ENCODE assay signal across 14 cellular contexts in genomic region chr21:43585514-43585913, GRCh38.
DNase-seq lines count a peak whose midpoint lies in the region; ATAC-seq and TF ChIP-seq lines count a peak whose summit lies in the region.
"Had no signal": no experiment of that assay in that cellular context is flagged by ENCODE, and none has a peak within 500 bp of the region (broad histone marks: within the 10 kb centered on the region; RNA-seq: fewer than 3 reads in every experiment).

No MANE protein-coding gene starts in this region.

- H3K9me3 ChIP-seq in Caco-2 (no peaks in the 10 kb centered on the region), gastrocnemius medialis (no peaks in the 10 kb centered on the region)

- peak overlapping the region; percentile 97 for H3K27ac Mint-ChIP-seq in Caco-2 (ENCODE audit: unreplicated experiment)
- peak overlapping the region; percentile 96 for H3K27ac Mint-ChIP-seq in MCF 10A (ENCODE audit: low read depth, unreplicated experiment)
- H3K27ac Mint-ChIP-seq: B cell; natural killer cell; stimulated activated naive CD8-positive, alpha-beta T cell treated with anti-CD3 and anti-CD28 coated beads, Interleukin-15, Interleukin-2, amounts not matched to agents 100 ng/mL and 50 ng/mL, for 24 hours had no signal

- H3K36me3 ChIP-seq in Caco-2 (ENCODE audit: control insufficient read depth, insufficient read depth, low read length) (no peaks in the 10 kb centered on the region), gastrocnemius medialis (no peaks in the 10 kb centered on the region)

- H3K36me3 Mint-ChIP-seq in Caco-2 (ENCODE audit: insufficient read depth, unreplicated experiment) (peaks cover 7% of the 10 kb centered on the region), MCF 10A (ENCODE audit: insufficient read depth, unreplicated experiment) (peaks cover 7% of the 10 kb centered on the region)
- H3K36me3 Mint-ChIP-seq: natural killer cell had no signal

- no peak overlapping the region for H3K4me3 ChIP-seq in Caco-2 (ENCODE audit: low read depth, low read length)
- no peak overlapping the region for H3K4me3 ChIP-seq in gastrocnemius medialis

- H3K27me3 ChIP-seq in Caco-2 (replicated peaks; ENCODE audit: control insufficient read depth, insufficient read depth, low read length) (no peaks in the 10 kb centered on the region), layer of hippocampus (ENCODE audit: control insufficient read depth, insufficient read depth, low read length) (no peaks in the 10 kb centered on the region), gastrocnemius medialis (no peaks in the 10 kb centered on the region)

- H3K27me3 Mint-ChIP-seq in Caco-2 (ENCODE audit: insufficient read depth, unreplicated experiment) (no peaks in the 10 kb centered on the region), MCF 10A (ENCODE audit: insufficient read depth, unreplicated experiment) (no peaks in the 10 kb centered on the region)
- H3K27me3 Mint-ChIP-seq: stimulated activated naive CD8-positive, alpha-beta T cell treated with anti-CD3 and anti-CD28 coated beads, Interleukin-15, Interleukin-2, amounts not matched to agents 100 ng/mL and 50 ng/mL, for 24 hours had no signal

- ATAC-seq in gastrocnemius medialis (peak; percentile 32 to 46), HG02981 (IDR thresholded peaks at IDR 0.05; ENCODE audit: unreplicated experiment) (no peak)
- ATAC-seq: natural killer cell had no signal

- DNase-seq in Caco-2 (no peak), MCF 10A (ENCODE audit: unreplicated experiment) (no peak), gastrocnemius medialis (no peak), SW480 (ENCODE audit: low spot score) (no peak), islet precursor cell (no peak), AG08396 (ENCODE audit: low spot score) (no peak)
- DNase-seq: activated CD4-positive, alpha-beta T cell treated with anti-CD3 and anti-CD28 coated beads for 1 hour; natural killer cell; NCI-H524 treated with DMSO at 0.1 percent for 48 hours; stimulated activated CD4-positive, alpha-beta T cell treated with anti-CD3 and anti-CD28 coated beads, Interleukin-2, amount 100 ng/mL, for 48 hours had no signal

- no peak for TF ChIP-seq CTCF in Caco-2 (IDR thresholded peaks at IDR 0.05; ENCODE audit: insufficient read depth in 1 of 2, low read depth in 1 of 2, low read length in 1 of 2, severe bottlenecking in 1 of 2, unreplicated experiment in 1 of 2)
- no peak for TF ChIP-seq CTCF in MCF 10A (IDR thresholded peaks at IDR 0.05; ENCODE audit: unreplicated experiment)
- no peak for TF ChIP-seq CTCF in gastrocnemius medialis (IDR thresholded peaks at IDR 0.05 in 4 of 5, conservative IDR thresholded peaks at IDR 0.05 in 1 of 5)

- POLR2A ChIA-PET in Caco-2 (lab: Charles Lee) = no interaction called here
- POLR2A ChIA-PET in MCF 10A (lab: Yijun Ruan, JAX) = interaction anchor here (0.7 to 3.4 kb wide), 10 partner anchors 10 to 693 kb away, joined by 3 to 53 read pairs (median 8); no protein-coding TSS in a partner anchor

- in situ Hi-C loops in gastrocnemius medialis (cut with MboI; ENCODE audit: low sequenced_read_pairs in 4 of 4) = no loop called here

- no peak for TF ChIP-seq POLR2A in gastrocnemius medialis (IDR thresholded peaks at IDR 0.05)

- H3K4me1 ChIP-seq in Caco-2 (peaks cover 54% of the 10 kb centered on the region), gastrocnemius medialis (peaks cover 18 to 25% of the 10 kb centered on the region in 2 donors)

- intact Hi-C loops in Caco-2 (cut with micrococcal nuclease; ENCODE audit: unreplicated experiment) (no loop called here), MCF 10A (cut with micrococcal nuclease) (no loop called here), gastrocnemius medialis (cut with DNase I; ENCODE audit: low total_unique reads) (no loop called here)

- H3K27ac ChIP-seq in layer of hippocampus (ENCODE audit: low read depth, low read length) (peak overlapping the region; percentile 69), gastrocnemius medialis (peak overlapping the region; percentile 58 to 82 (median 70))

- H3K4me3 Mint-ChIP-seq in Caco-2 (ENCODE audit: unreplicated experiment) (peak overlapping the region; percentile 69), MCF 10A (ENCODE audit: unreplicated experiment) (peak overlapping the region; percentile 49)
- H3K4me3 Mint-ChIP-seq: B cell; natural killer cell; stimulated activated naive CD8-positive, alpha-beta T cell treated with anti-CD3 and anti-CD28 coated beads, Interleukin-15, Interleukin-2, amounts not matched to agents 100 ng/mL and 50 ng/mL, for 24 hours had no signal

- peaks cover 37% of the 10 kb centered on the region for H3K4me1 Mint-ChIP-seq in Caco-2 (ENCODE audit: low read depth, unreplicated experiment)
- H3K4me1 Mint-ChIP-seq in MCF 10A (ENCODE audit: insufficient read depth, unreplicated experiment) = peaks cover 34% of the 10 kb centered on the region
- H3K4me1 Mint-ChIP-seq: B cell had no signal

- H3K9me3 Mint-ChIP-seq in Caco-2 (ENCODE audit: unreplicated experiment) (peaks cover 14% of the 10 kb centered on the region), MCF 10A (ENCODE audit: unreplicated experiment) (no peaks in the 10 kb centered on the region)
- H3K9me3 Mint-ChIP-seq: natural killer cell; stimulated activated naive CD8-positive, alpha-beta T cell treated with anti-CD3 and anti-CD28 coated beads, Interleukin-15, Interleukin-2, amounts not matched to agents 100 ng/mL and 50 ng/mL, for 24 hours had no signal

- no TSS peak for BruUV-seq in Caco-2 (replicated peaks; lab: Mats Ljungman, UMichigan)
- TSS peak; percentile 85 for BruUV-seq in MCF 10A (replicated peaks; lab: Mats Ljungman, UMichigan)

- CTCF ChIA-PET in Caco-2 (lab: Charles Lee) = no interaction called here
- CTCF ChIA-PET in MCF 10A (lab: Yijun Ruan, JAX) = interaction anchor here (0.7 to 2.0 kb wide), 5 partner anchors 11 to 62 kb away, joined by 3 to 5 read pairs (median 3); no protein-coding TSS in a partner anchor
